In the genomic region with DNA sequence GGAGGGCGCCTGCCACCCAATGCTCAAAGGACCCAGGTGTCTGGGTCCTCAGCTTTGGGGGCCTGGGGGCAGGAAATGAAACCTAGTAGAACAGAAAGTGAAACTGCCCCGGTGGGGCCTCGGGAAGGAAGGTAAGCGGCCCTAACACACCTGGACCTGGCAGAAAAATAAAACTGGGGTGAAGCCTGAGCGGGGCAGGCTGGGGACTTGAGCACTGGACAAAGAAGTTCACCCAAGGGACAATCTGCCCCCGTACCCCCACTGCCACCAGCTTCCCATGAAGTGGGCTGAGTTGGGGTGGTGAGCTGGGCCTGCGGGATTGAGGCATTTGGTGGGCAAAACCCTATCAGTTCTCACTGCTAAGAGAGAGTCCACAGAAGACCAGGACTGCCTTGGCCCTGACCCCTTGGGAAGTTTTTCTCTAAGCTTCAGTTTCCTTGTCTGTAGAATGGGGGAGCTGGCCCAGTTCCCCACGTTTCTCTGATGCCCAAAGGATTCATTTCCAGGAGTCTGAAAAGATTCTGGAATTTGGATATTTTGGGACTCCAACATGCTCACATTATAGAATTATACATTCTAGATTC, we compare ENCODE assay signal across 1 cellular context.
TF ChIP-seq lines count a peak whose summit lies in the region.

No MANE protein-coding gene starts in this region.

TF ChIP-seq in K562, 482 proteins besides CTCF, POLR2A, EP300 and RAD21 (continued from another document):
- no peak for TF ChIP-seq NR2F6 (CRISPR knock-in tag; IDR thresholded peaks at IDR 0.05)
- TF ChIP-seq TFAP4 (CRISPR knock-in tag; IDR thresholded peaks at IDR 0.05; ENCODE audit: borderline replicate concordance) = no peak
- TF ChIP-seq OTX1 (CRISPR knock-in tag; IDR thresholded peaks at IDR 0.05) = no peak
- no peak for TF ChIP-seq KAT8 (IDR thresholded peaks at IDR 0.05; ENCODE audit: low read depth)
- TF ChIP-seq ZNF717 (CRISPR knock-in tag; IDR thresholded peaks at IDR 0.05) = no peak
- TF ChIP-seq SOX6 (IDR thresholded peaks at IDR 0.05) = no peak
- no peak for TF ChIP-seq TRIM24 (IDR thresholded peaks at IDR 0.05)
- 0 out of 2 replicates have a peak, but pooled peaks have one; percentile 43 for TF ChIP-seq THAP12 (CRISPR knock-in tag; IDR thresholded peaks at IDR 0.05)
- TF ChIP-seq CUX1 (CRISPR knock-in tag; IDR thresholded peaks at IDR 0.05) = no peak
- no peak for TF ChIP-seq MAFG (tag; conservative IDR thresholded peaks at IDR 0.05)
- no peak for TF ChIP-seq XRCC4 (IDR thresholded peaks at IDR 0.05; ENCODE audit: extremely low read depth, insufficient read depth, insufficient read length)
- no peak for TF ChIP-seq L3MBTL2 (IDR thresholded peaks at IDR 0.05)
- TF ChIP-seq NFE2L1 (tag; IDR thresholded peaks at IDR 0.05; ENCODE audit: borderline replicate concordance, low read depth) = no peak
- TF ChIP-seq PHB (CRISPR knock-in tag; IDR thresholded peaks at IDR 0.05) = no peak
